In genomic region chr6:127606131-127606562, GRCh38 we compare ENCODE assay signal across 10 cellular contexts. TPM values are rescaled to one million over a fixed set of nuclear protein-coding genes. Genes with fewer than 3 reads are reported as not detected.
DNase-seq lines count a peak whose midpoint lies in the region; ATAC-seq lines count a peak whose summit lies in the region.
"Had no signal": no experiment of that assay in that cellular context is flagged by ENCODE, and none has a peak within 500 bp of the region (broad histone marks: within the 10 kb centered on the region; RNA-seq: fewer than 3 reads in every experiment).

No MANE protein-coding gene starts in this region.

- peaks cover 4% of the 10 kb centered on the region for H3K9me3 Mint-ChIP-seq in activated T-cell treated with anti-CD3 and anti-CD28 coated beads, Interleukin-2, amount 50 U/mL, for 24 hours

- H3K27ac Mint-ChIP-seq in activated T-cell treated with anti-CD3 and anti-CD28 coated beads, Interleukin-2, amount 50 U/mL, for 24 hours, result no peak overlapping the region
- no peak overlapping the region for H3K27ac Mint-ChIP-seq in T-helper 17 cell
- H3K27ac Mint-ChIP-seq: CD8-positive, alpha-beta memory T cell had no signal

- peak; percentile 16 for DNase-seq in activated T-cell treated with anti-CD3 and anti-CD28 coated beads, Interleukin-2, amount 50 U/mL, for 1 hour
- no peak for DNase-seq in activated T-cell treated with anti-CD3 and anti-CD28 coated beads, Interleukin-2, amount 50 U/mL, for 24 hours
- peak; percentile 28 to 71 for DNase-seq in NCI-H526 (lab: John Stamatoyannopoulos, UW)
- DNase-seq in dermis microvascular lymphatic vessel endothelial cell (ENCODE audit: low read depth in 2 of 2), result peak; percentile 4 to 45
- DNase-seq in retina, result peak; percentile 28
- no peak for DNase-seq in middle frontal gyrus (ENCODE audit: extremely low spot score, low spot score)
- no peak for DNase-seq in T-helper 17 cell
- no peak for DNase-seq in left ventricle myocardium superior

- intact Hi-C loops in left ventricle myocardium superior (cut with micrococcal nuclease), result no loop called here

- H3K4me1 Mint-ChIP-seq in activated T-cell treated with anti-CD3 and anti-CD28 coated beads, Interleukin-2, amount 50 U/mL, for 24 hours (ENCODE audit: low read depth), result no peaks in the 10 kb centered on the region
- H3K4me1 Mint-ChIP-seq in T-helper 17 cell, result no peaks in the 10 kb centered on the region
- H3K4me1 Mint-ChIP-seq: CD8-positive, alpha-beta memory T cell had no signal

- no peak overlapping the region for H3K4me3 Mint-ChIP-seq in activated T-cell treated with anti-CD3 and anti-CD28 coated beads, Interleukin-2, amount 50 U/mL, for 24 hours
- no peak overlapping the region for H3K4me3 Mint-ChIP-seq in T-helper 17 cell
- H3K4me3 Mint-ChIP-seq: CD8-positive, alpha-beta memory T cell had no signal

- no peaks in the 10 kb centered on the region for H3K27me3 Mint-ChIP-seq in activated T-cell treated with anti-CD3 and anti-CD28 coated beads, Interleukin-2, amount 50 U/mL, for 24 hours
- no peaks in the 10 kb centered on the region for H3K27me3 Mint-ChIP-seq in T-helper 17 cell

- H3K36me3 Mint-ChIP-seq in activated T-cell treated with anti-CD3 and anti-CD28 coated beads, Interleukin-2, amount 50 U/mL, for 24 hours (ENCODE audit: low read depth), result no peaks in the 10 kb centered on the region
- H3K36me3 Mint-ChIP-seq in T-helper 17 cell (ENCODE audit: low read depth), result peaks cover under 1% of the 10 kb centered on the region
- H3K36me3 Mint-ChIP-seq: CD8-positive, alpha-beta memory T cell had no signal

- ATAC-seq in T-helper 17 cell (no peak), left ventricle myocardium superior (no peak)

- H3K9me3 ChIP-seq in T-helper 17 cell (ENCODE audit: control insufficient read depth, low read length, poor library complexity, severe bottlenecking), result no peaks in the 10 kb centered on the region

RNA-seq across cellular contexts. Expression of gene C6orf58, which starts 29.2 kb away (rescaled TPM):
- 0.13 and 0.26 TPM in 2 replicates for total RNA-seq in dermis microvascular lymphatic vessel endothelial cell
- total RNA-seq in T-helper 17 cell, result not detected
- not detected for total RNA-seq in left ventricle myocardium superior
- total RNA-seq: CD8-positive, alpha-beta memory T cell; pulmonary artery endothelial cell had no signal

Comparison
In these comparisons a context has a peak if more than half of its experiments do, and no peak if none do; other contexts are left out.
1. DNase-seq: peak in activated T-cell treated with anti-CD3 and anti-CD28 coated beads, Interleukin-2, amount 50 U/mL, for 1 hour (single experiment), NCI-H526 (2 of 2), dermis microvascular lymphatic vessel endothelial cell (2 of 2) and retina (single experiment); none in activated T-cell treated with anti-CD3 and anti-CD28 coated beads, Interleukin-2, amount 50 U/mL, for 24 hours (single experiment), middle frontal gyrus (single experiment), T-helper 17 cell (0 of 3) and left ventricle myocardium superior (single experiment).